17 cellular contexts compared by ENCODE assay signal in genomic region chr7:142629588-142630260, GRCh38.
DNase-seq lines count a peak whose midpoint lies in the region; ATAC-seq and TF ChIP-seq lines count a peak whose summit lies in the region.
"Had no signal": no experiment of that assay in that cellular context is flagged by ENCODE, and none has a peak within 500 bp of the region (broad histone marks: within the 10 kb centered on the region; RNA-seq: fewer than 3 reads in every experiment).

No MANE protein-coding gene starts in this region.

- no peak for TF ChIP-seq EP300 in gastroesophageal sphincter (IDR thresholded peaks at IDR 0.05)

- H3K27me3 Mint-ChIP-seq in osteocyte (ENCODE audit: unreplicated experiment) = peaks cover 20% of the 10 kb centered on the region
- H3K27me3 Mint-ChIP-seq: CD4-positive, CD25-positive, alpha-beta regulatory T cell had no signal

- H3K27me3 ChIP-seq in adipocyte (replicated peaks; ENCODE audit: control insufficient read depth, insufficient read depth, low read length) (no peaks in the 10 kb centered on the region), rectal smooth muscle tissue (ENCODE audit: control insufficient read depth, insufficient read depth, low read length) (peaks cover 3% of the 10 kb centered on the region), gastroesophageal sphincter (peaks cover 36% of the 10 kb centered on the region)
- H3K27me3 ChIP-seq: ascending aorta had no signal

- H3K27ac ChIP-seq in rectal smooth muscle tissue (ENCODE audit: low read depth, low read length) = no peak overlapping the region
- H3K27ac ChIP-seq in gastroesophageal sphincter = no peak overlapping the region
- H3K27ac ChIP-seq: ascending aorta, tibial artery had no signal

- H3K4me3 ChIP-seq in adipocyte (ENCODE audit: low read length) = no peak overlapping the region
- peak overlapping the region; percentile 33 for H3K4me3 ChIP-seq in rectal smooth muscle tissue (ENCODE audit: low read length)
- no peak overlapping the region for H3K4me3 ChIP-seq in gastroesophageal sphincter
- H3K4me3 ChIP-seq: ascending aorta, tibial artery had no signal

- H3K9ac ChIP-seq in adipocyte (ENCODE audit: low read length) (no peak overlapping the region), rectal smooth muscle tissue (ENCODE audit: low read length) (no peak overlapping the region)

- H3K9me3 ChIP-seq in adipocyte (ENCODE audit: control insufficient read depth, low read length) = no peaks in the 10 kb centered on the region
- H3K9me3 ChIP-seq in gastroesophageal sphincter = no peaks in the 10 kb centered on the region
- H3K9me3 ChIP-seq: ascending aorta, tibial artery had no signal

- H3K36me3 ChIP-seq in adipocyte (ENCODE audit: control insufficient read depth, insufficient read depth, low read length, severe bottlenecking) = no peaks in the 10 kb centered on the region
- no peaks in the 10 kb centered on the region for H3K36me3 ChIP-seq in rectal smooth muscle tissue (ENCODE audit: control insufficient read depth, insufficient read depth, low read length)
- no peaks in the 10 kb centered on the region for H3K36me3 ChIP-seq in gastroesophageal sphincter
- H3K36me3 ChIP-seq: ascending aorta, tibial artery had no signal

- H3K4me1 ChIP-seq in adipocyte (ENCODE audit: control insufficient read depth, insufficient read depth, low read length) (peaks cover 8% of the 10 kb centered on the region), rectal smooth muscle tissue (ENCODE audit: control insufficient read depth, insufficient read depth, low read length) (no peaks in the 10 kb centered on the region), gastroesophageal sphincter (no peaks in the 10 kb centered on the region)
- H3K4me1 ChIP-seq: ascending aorta, tibial artery had no signal

- TF ChIP-seq CTCF in GM10266 (IDR thresholded peaks at IDR 0.05; ENCODE audit: control insufficient read depth, insufficient read depth, low read depth, missing control alignments) (no peak), gastroesophageal sphincter (IDR thresholded peaks at IDR 0.05) (no peak), osteocyte (IDR thresholded peaks at IDR 0.05) (no peak)

- no peak for ATAC-seq in gastroesophageal sphincter

- 33 to 64% methylated on average over 13 to 14 of the region's 15 CpGs for WGBS in gastroesophageal sphincter (ENCODE audit: low coverage in 1 of 2), 2 donors

- DNase-seq in GM04503 (ENCODE audit: low read depth) (peak; percentile 28), adipocyte (ENCODE audit: low read depth) (peak; percentile 69), fibroblast of peridontal ligament (ENCODE audit: extremely low read depth) (peak; percentile 59), GM10266 (ENCODE audit: extremely low spot score) (no peak), osteocyte (ENCODE audit: extremely low spot score, unreplicated experiment) (no peak), NCI-H2107 treated with DMSO at 0.1 percent for 48 hours (lab: John Stamatoyannopoulos, UW; ENCODE audit: unreplicated experiment) (no peak)
- DNase-seq: activated CD4-positive, alpha-beta memory T cell treated with anti-CD3 and anti-CD28 coated beads, Interleukin-2, amount 10 ng/mL, durations not matched to agents 7 days and 5 days; activated effector memory CD4-positive, alpha-beta T cell treated with Interleukin-2 at 50 U/mL for 16 hours; CD4-positive, CD25-positive, alpha-beta regulatory T cell; effector memory CD4-positive, alpha-beta T cell; naive B cell; NCI-H2171 treated with DMSO at 0.1 percent for 48 hours; retina; tibial artery had no signal

- H3K27ac Mint-ChIP-seq in osteocyte (ENCODE audit: unreplicated experiment) = no peak overlapping the region
- H3K27ac Mint-ChIP-seq: activated CD4-positive, alpha-beta memory T cell treated with anti-CD3 and anti-CD28 coated beads, Interleukin-2, amount 10 ng/mL, durations not matched to agents 7 days and 5 days; naive B cell had no signal

- H3K9me3 Mint-ChIP-seq in osteocyte (ENCODE audit: unreplicated experiment) = no peaks in the 10 kb centered on the region
- H3K9me3 Mint-ChIP-seq: activated CD4-positive, alpha-beta memory T cell treated with anti-CD3 and anti-CD28 coated beads, Interleukin-2, amount 10 ng/mL, durations not matched to agents 7 days and 5 days; naive B cell had no signal

- H3K4me1 Mint-ChIP-seq in osteocyte (ENCODE audit: unreplicated experiment) = peaks cover 14% of the 10 kb centered on the region

- H3K4me3 Mint-ChIP-seq in osteocyte (ENCODE audit: unreplicated experiment) = no peak overlapping the region
- H3K4me3 Mint-ChIP-seq: activated CD4-positive, alpha-beta memory T cell treated with anti-CD3 and anti-CD28 coated beads, Interleukin-2, amount 10 ng/mL, durations not matched to agents 7 days and 5 days; CD4-positive, CD25-positive, alpha-beta regulatory T cell; naive B cell had no signal

- TF ChIP-seq POLR2A in gastroesophageal sphincter (IDR thresholded peaks at IDR 0.05) = no peak

- H3K36me3 Mint-ChIP-seq in osteocyte (ENCODE audit: unreplicated experiment) = no peaks in the 10 kb centered on the region
- H3K36me3 Mint-ChIP-seq: naive B cell had no signal

Comparison
In these comparisons a context has a peak if more than half of its experiments do, and no peak if none do; other contexts are left out.
1. DNase-seq: peak in GM04503 (single experiment), adipocyte (single experiment) and fibroblast of peridontal ligament (single experiment); none in GM10266 (single experiment), osteocyte (single experiment) and NCI-H2107 treated with DMSO at 0.1 percent for 48 hours (single experiment).